ENCODE assay signal across 8 cellular contexts in the genomic region with DNA sequence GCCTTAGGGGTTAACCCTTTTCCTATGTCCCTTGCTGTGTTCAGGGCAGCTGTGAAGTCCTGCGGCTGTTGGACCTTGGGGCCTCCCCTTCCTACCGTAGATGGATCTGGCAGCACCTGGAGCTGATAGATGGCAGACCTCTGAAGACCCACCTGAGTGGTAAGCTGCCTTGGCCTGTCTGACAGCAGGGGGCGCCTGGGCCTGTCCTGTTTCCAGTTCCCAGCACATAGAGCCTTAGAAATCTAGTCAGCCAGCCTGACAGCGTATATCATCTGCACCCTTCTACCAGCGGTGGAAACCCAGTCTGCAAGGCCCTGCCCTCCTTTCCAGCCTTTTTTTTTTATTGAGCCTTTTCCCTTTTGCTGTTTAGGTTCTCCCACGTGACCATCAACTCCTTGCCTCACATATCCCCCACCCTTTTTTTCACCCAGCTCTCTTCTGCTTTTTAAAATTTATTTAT. TPM values are rescaled to one million over a fixed set of nuclear protein-coding genes. Genes with fewer than 3 reads are reported as not detected.
A peak's percentile ranks its signal among the peaks of the same experiment; 100 is the strongest.
DNase-seq lines count a peak whose midpoint lies in the region; ATAC-seq, FAIRE-seq and TF ChIP-seq lines count a peak whose summit lies in the region.

No MANE protein-coding gene starts in this region.

- no peaks in the 10 kb centered on the region for H3K4me1 ChIP-seq in kidney (ENCODE audit: control insufficient read depth in 1 of 2, insufficient read depth in 1 of 2, low read depth in 1 of 2, low read length in 2 of 2)

- no peak overlapping the region for H3K9ac ChIP-seq in kidney (ENCODE audit: low read length in 2 of 2)

- no peak for ATAC-seq in GM19397 (IDR thresholded peaks at IDR 0.05; ENCODE audit: unreplicated experiment)

- no peaks in the 10 kb centered on the region for H3K9me3 ChIP-seq in kidney (ENCODE audit: control insufficient read depth in 1 of 2, low read length in 2 of 2)

- H3K36me3 ChIP-seq in kidney (ENCODE audit: control insufficient read depth in 1 of 2, insufficient read depth in 2 of 2, low read length in 2 of 2) = no peaks in the 10 kb centered on the region

- H3K4me3 ChIP-seq in kidney (ENCODE audit: low read length in 2 of 2) = no peak overlapping the region

- no peak for FAIRE-seq in kidney (lab: Jason Lieb, UNC)

- intact Hi-C loops in kidney (cut with DNase I) = loop anchor here (5.0 kb wide), 1 partner anchor 142 kb away; no protein-coding TSS in a partner anchor

- DNase-seq in AG08396 (ENCODE audit: low spot score) (peak; percentile 84), HCEC 1CT (peak; percentile 78), NCI-H510A (lab: John Stamatoyannopoulos, UW) (peak; percentile 77), caudate nucleus (lab: John Stamatoyannopoulos, UW) (peak in 58 of 61 donors; percentile 1 to 88 (median 48)), kidney (peak; percentile 92)
- peak; percentile 73 for DNase-seq in activated CD4-positive, CD25-positive, alpha-beta regulatory T cell treated with anti-CD3 and anti-CD28 coated beads, Interleukin-2, amount 50 U/mL, for 72 hours
- peak; percentile 59 to 73 (median 66) for DNase-seq in stimulated activated CD4-positive, alpha-beta T cell treated with anti-CD3 and anti-CD28 coated beads, Interleukin-1b, Interleukin-23, amount 100 ng/mL, for 24 hours (ENCODE audit: low read depth in 4 of 4, low spot score in 1 of 4)

- peak; percentile 86 for TF ChIP-seq CTCF in kidney (IDR thresholded peaks at IDR 0.05; ENCODE audit: borderline replicate concordance, extremely low read depth, insufficient read depth)

- H3K27ac ChIP-seq in caudate nucleus (ENCODE audit: low read depth, low read length) (no peak overlapping the region), kidney (ENCODE audit: low read depth in 2 of 2, low read length in 2 of 2) (no peak overlapping the region)

RNA-seq across cellular contexts. Expression of gene CNBD2, which starts 26.6 kb away (rescaled TPM):
- 7.4 TPM for total RNA-seq in kidney
- 11.4 TPM for polyA plus RNA-seq in kidney (ENCODE audit: insufficient read depth, low read depth, low replicate concordance)

RNA-seq across cellular contexts. Expression of gene SCAND1, which starts 40.7 kb away (rescaled TPM):
- total RNA-seq in kidney = 74.7 TPM
- 184 TPM for polyA plus RNA-seq in kidney (ENCODE audit: insufficient read depth, low read depth, low replicate concordance)
